8 cellular contexts compared by ENCODE assay signal in genomic region chr11:110711776-110712642, GRCh38. TPM values are rescaled to one million over a fixed set of nuclear protein-coding genes. Genes with fewer than 3 reads are reported as not detected.
A peak's percentile ranks its signal among the peaks of the same experiment; 100 is the strongest.
DNase-seq lines count a peak whose midpoint lies in the region; ATAC-seq and TF ChIP-seq lines count a peak whose summit lies in the region.

Gene ARHGAP20, minus strand, starts transcription at chr11:110712437. Its CDS starts 206 bp downstream, at chr11:110712231.

- ATAC-seq in GM21576 (IDR thresholded peaks at IDR 0.05; ENCODE audit: unreplicated experiment) = peak; percentile 73
- ATAC-seq in IMR-90 (ENCODE audit: low read depth) = peak; percentile 91
- ATAC-seq in body of pancreas = peak; percentile 79
- peak; percentile 57 to 60 for ATAC-seq in gastrocnemius medialis

- H3K9ac ChIP-seq in IMR-90 (ENCODE audit: low read depth, low read length) = peak within 1 kb of the TSS; percentile 76
- peak within 1 kb of the TSS; percentile 55; the same call in 1 of the 2 replicates for H3K9ac ChIP-seq in SK-N-SH
- H3K9ac ChIP-seq in iPS-20b (ENCODE audit: low read depth, low read length) = peak within 1 kb of the TSS; percentile 20; the same call in 1 of the 2 replicates

- peak; percentile 10; the same call in 1 of the 2 replicates for TF ChIP-seq RAD21 in IMR-90 (IDR thresholded peaks at IDR 0.05; ENCODE audit: low read length)
- no peak for TF ChIP-seq RAD21 in SK-N-SH (IDR thresholded peaks at IDR 0.05; ENCODE audit: low read length)

- peak within 1 kb of the TSS; percentile 94 for H2AFZ ChIP-seq in IMR-90 (replicated peaks; ENCODE audit: low read length, poor library complexity)
- peak within 1 kb of the TSS; percentile 88 for H2AFZ ChIP-seq in SK-N-SH (ENCODE audit: low read depth)

- peak within 1 kb of the TSS; percentile 46; the same call in 1 of the 2 replicates for H4K5ac ChIP-seq in IMR-90 (ENCODE audit: low read depth, low read length)

- in situ Hi-C loops in IMR-90 (cut with MboI; ENCODE audit: low sequenced_read_pairs) = loop anchor here (5.0 to 25.0 kb wide), 2 partner anchors 250 to 520 kb away; no protein-coding TSS in a partner anchor
- in situ Hi-C loops in gastrocnemius medialis (cut with MboI; ENCODE audit: low sequenced_read_pairs in 4 of 4) = no loop called here

- H4K91ac ChIP-seq in IMR-90 (ENCODE audit: insufficient read depth, low read depth, low read length) = peak within 1 kb of the TSS; percentile 35; the same call in 1 of the 2 replicates

- H3K18ac ChIP-seq in IMR-90 (ENCODE audit: low read depth, low read length) = peak within 1 kb of the TSS; percentile 40

- H3K4me3 ChIP-seq in IMR-90 (ENCODE audit: insufficient read depth, low read depth, low read length) = peak within 1 kb of the TSS; percentile 69
- H3K4me3 ChIP-seq in SK-N-SH (ENCODE audit: low read depth in 2 of 2, low read length in 1 of 2) = peak within 1 kb of the TSS; percentile 58 to 64
- peak within 1 kb of the TSS; percentile 11 to 40 for H3K4me3 ChIP-seq in body of pancreas
- peak within 1 kb of the TSS; percentile 74 for H3K4me3 ChIP-seq in iPS-20b (ENCODE audit: low read length)
- H3K4me3 ChIP-seq in gastrocnemius medialis = peak within 1 kb of the TSS; percentile 64 to 71 (median 68)

- H3K27ac ChIP-seq in IMR-90 (ENCODE audit: insufficient read depth, low read length) (peak within 1 kb of the TSS; percentile 81), SK-N-SH (ENCODE audit: low read depth in 2 of 2, low read length in 1 of 2) (peak within 1 kb of the TSS in 1 of 2 experiments; percentile 36; a peak in 2 of 4 replicates), body of pancreas (no peak within 1 kb of the TSS), iPS-20b (ENCODE audit: low read length) (no peak within 1 kb of the TSS), gastrocnemius medialis (peak within 1 kb of the TSS; percentile 58 to 78 (median 66))

- no peaks in the 10 kb centered on the region for H3K27me3 ChIP-seq in IMR-90 (ENCODE audit: control insufficient read depth, insufficient read depth, low read length)
- no peaks in the 10 kb centered on the region; the same call in 1 of the 2 replicates for H3K27me3 ChIP-seq in SK-N-SH (ENCODE audit: insufficient read depth)
- peaks cover 0 to 12% of the 10 kb centered on the region in 2 donors for H3K27me3 ChIP-seq in body of pancreas
- peaks cover 93% of the 10 kb centered on the region for H3K27me3 ChIP-seq in iPS-20b (ENCODE audit: insufficient read depth, low read length)
- H3K27me3 ChIP-seq in gastrocnemius medialis = peaks cover 0 to 5% (median 5%) of the 10 kb centered on the region in 3 donors

- dilution Hi-C loops in IMR-90 (cut with HindIII; ENCODE audit: low sequenced_read_pairs, unreplicated experiment) = no loop called here

- no peak for TF ChIP-seq EP300 in SK-N-SH (IDR thresholded peaks at IDR 0.05; ENCODE audit: borderline replicate concordance in 1 of 2, low read depth in 1 of 2, low read length in 1 of 2)

- DNase-seq in DMS53 treated with DMSO at 0.1 percent for 48 hours (lab: John Stamatoyannopoulos, UW; ENCODE audit: unreplicated experiment) (peak; percentile 58), IMR-90 (peak; percentile 71), SK-N-SH (peak; percentile 87), body of pancreas (peak; percentile 35 to 65 (median 48)), gastrocnemius medialis (peak in 1 of 2 donors; percentile 20), MV-4-11 (lab: John Stamatoyannopoulos, UW) (no peak)

- peak within 1 kb of the TSS; percentile 20 for H3K23ac ChIP-seq in IMR-90 (ENCODE audit: low read depth, low read length)

- H2AK9ac ChIP-seq in IMR-90 (replicated peaks; ENCODE audit: low read depth, low read length, poor library complexity) = peak within 1 kb of the TSS; percentile 32

- H2BK5ac ChIP-seq in IMR-90 (ENCODE audit: low read depth, low read length, poor library complexity, severe bottlenecking) = peak within 1 kb of the TSS; percentile 70

- peak within 1 kb of the TSS in 1 of 2 experiments; percentile 44; a peak in 2 of 4 replicates for H4K8ac ChIP-seq in IMR-90 (ENCODE audit: low read depth in 2 of 2, low read length in 2 of 2)

- H3K9me2 ChIP-seq in SK-N-SH = no peaks in the 10 kb centered on the region

- peak within 1 kb of the TSS; percentile 3; the same call in 1 of the 2 replicates for H2AK5ac ChIP-seq in IMR-90 (ENCODE audit: low read depth, low read length)

- H2BK20ac ChIP-seq in IMR-90 (ENCODE audit: low read depth, low read length) = peak within 1 kb of the TSS; percentile 18

- POLR2A ChIA-PET in IMR-90 (lab: Charles Lee; ENCODE audit: unreplicated experiment) (no interaction called here), SK-N-SH (lab: Yijun Ruan, JAX) (no interaction called here)

- H2BK15ac ChIP-seq in IMR-90 (ENCODE audit: low read depth, low read length) = peak within 1 kb of the TSS; percentile 59; the same call in 1 of the 3 replicates

- no peaks in the 10 kb centered on the region for H3F3A ChIP-seq in SK-N-SH (replicated peaks; ENCODE audit: insufficient read depth)

- H3K56ac ChIP-seq in IMR-90 (ENCODE audit: extremely low read depth, insufficient read depth, low read length) = peak within 1 kb of the TSS; percentile 57

- peaks cover 4% of the 10 kb centered on the region; the same call in 1 of the 2 replicates for H4K20me1 ChIP-seq in IMR-90 (ENCODE audit: insufficient read depth, low read length)
- no peaks in the 10 kb centered on the region for H4K20me1 ChIP-seq in SK-N-SH (ENCODE audit: insufficient read depth)

- TF ChIP-seq CTCF in IMR-90 (conservative IDR thresholded peaks at IDR 0.05; ENCODE audit: low read depth, low read length) = no peak
- TF ChIP-seq CTCF in SK-N-SH (IDR thresholded peaks at IDR 0.05) = no peak
- TF ChIP-seq CTCF in body of pancreas (IDR thresholded peaks at IDR 0.05) = no peak
- TF ChIP-seq CTCF in gastrocnemius medialis (IDR thresholded peaks at IDR 0.05 in 4 of 5, conservative IDR thresholded peaks at IDR 0.05 in 1 of 5) = no peak

- CTCF ChIA-PET in IMR-90 (lab: Yijun Ruan, JAX) (interaction anchor here (1.2 to 1.5 kb wide), 2 partner anchors 518 to 520 kb away, joined by 4 read pairs; no protein-coding TSS in a partner anchor), SK-N-SH (lab: Yijun Ruan, JAX) (interaction anchor here (0.6 to 2.0 kb wide), 6 partner anchors 26 to 520 kb away, joined by 3 to 10 read pairs (median 4); no protein-coding TSS in a partner anchor)

- H3K36me3 ChIP-seq in IMR-90 (ENCODE audit: control insufficient read depth, insufficient read depth, low read length) (no peaks in the 10 kb centered on the region), SK-N-SH (replicated peaks in 1 of 2; ENCODE audit: control insufficient read depth in 1 of 2, insufficient read depth in 2 of 2, low read length in 1 of 2) (no peaks in the 10 kb centered on the region), body of pancreas (replicated peaks in 1 of 2; ENCODE audit: insufficient read depth in 1 of 2, low read depth in 2 of 2) (no peaks in the 10 kb centered on the region), iPS-20b (ENCODE audit: insufficient read depth, low read depth, low read length) (no peaks in the 10 kb centered on the region), gastrocnemius medialis (no peaks in the 10 kb centered on the region)

- H3K4ac ChIP-seq in IMR-90 (ENCODE audit: low read depth, low read length) = peak within 1 kb of the TSS; percentile 39

- no peaks in the 10 kb centered on the region for H3K9me3 ChIP-seq in IMR-90 (ENCODE audit: control insufficient read depth, insufficient read depth, low read length)
- no peaks in the 10 kb centered on the region for H3K9me3 ChIP-seq in SK-N-SH
- no peaks in the 10 kb centered on the region for H3K9me3 ChIP-seq in body of pancreas
- no peaks in the 10 kb centered on the region for H3K9me3 ChIP-seq in iPS-20b (ENCODE audit: insufficient read depth, low read depth, low read length)
- no peaks in the 10 kb centered on the region for H3K9me3 ChIP-seq in gastrocnemius medialis

- peak within 1 kb of the TSS; percentile 97 for H3K4me2 ChIP-seq in IMR-90 (ENCODE audit: low read depth, low read length)
- peak within 1 kb of the TSS; percentile 92 for H3K4me2 ChIP-seq in SK-N-SH

- no peaks in the 10 kb centered on the region for H3K79me2 ChIP-seq in SK-N-SH (ENCODE audit: insufficient read depth)

- peak within 1 kb of the TSS; percentile 63 for H2BK120ac ChIP-seq in IMR-90 (ENCODE audit: low read depth, low read length)

- 0 out of 2 replicates have a peak within 1 kb of the TSS, but pooled peaks have one; percentile 6 for H3K14ac ChIP-seq in IMR-90 (replicated peaks; ENCODE audit: low read depth, low read length)

- intact Hi-C loops in IMR-90 (cut with micrococcal nuclease) = loop anchor here (1.0 to 10.0 kb wide), 7 partner anchors 143 to 569 kb away; no protein-coding TSS in a partner anchor
- intact Hi-C loops in body of pancreas (cut with DNase I) = no loop called here
- intact Hi-C loops in gastrocnemius medialis (cut with DNase I; ENCODE audit: low total_unique reads) = loop anchor here (5.0 kb wide), 1 partner anchor 520 kb away; no protein-coding TSS in a partner anchor

- no TSS peak for BruUV-seq in IMR-90 (replicated peaks; lab: Mats Ljungman, UMichigan)

- no peaks in the 10 kb centered on the region; the same call in 1 of the 2 replicates for H3K9me1 ChIP-seq in IMR-90 (ENCODE audit: insufficient read depth, low read length)

- TF ChIP-seq POLR2A in IMR-90 (IDR thresholded peaks at IDR 0.05; ENCODE audit: low read depth, low read length) (no peak), body of pancreas (IDR thresholded peaks at IDR 0.05) (no peak), gastrocnemius medialis (IDR thresholded peaks at IDR 0.05) (peak; percentile 44 to 72)

- 1% methylated on average over 39 of the region's 107 CpGs; no CpG with 5 or more reads in 1 of the 2 experiments for WGBS in IMR-90 (ENCODE audit: extremely low coverage in 2 of 2, insufficient read length in 1 of 2), 2 experiments
- WGBS in SK-N-SH (ENCODE audit: low lambda C conversion rate) = 5% methylated on average over 13 of the region's 107 CpGs
- 1% methylated on average over 21 to 102 of the region's 107 CpGs for WGBS in body of pancreas, 2 donors

- H3K4me1 ChIP-seq in IMR-90 (ENCODE audit: control insufficient read depth, insufficient read depth, low read length) = peaks cover 6% of the 10 kb centered on the region
- H3K4me1 ChIP-seq in SK-N-SH (ENCODE audit: control insufficient read depth in 1 of 2, insufficient read depth in 2 of 2, low read depth in 1 of 2, low read length in 1 of 2) = peaks cover 0 to 19% of the 10 kb centered on the region in 2 experiments; a peak in 2 of 4 replicates
- peaks cover 26% of the 10 kb centered on the region for H3K4me1 ChIP-seq in body of pancreas
- peaks cover 4% of the 10 kb centered on the region; the same call in 1 of the 2 replicates for H3K4me1 ChIP-seq in iPS-20b (ENCODE audit: insufficient read depth, low read length)
- H3K4me1 ChIP-seq in gastrocnemius medialis = peaks cover 2 to 11% of the 10 kb centered on the region in 2 donors

- H3K79me1 ChIP-seq in IMR-90 (ENCODE audit: low read depth in 1 of 2, low read length in 2 of 2) = peaks cover 11 to 24% of the 10 kb centered on the region in 2 experiments

RNA-seq across cellular contexts. Expression of gene ARHGAP20, which starts in this region (rescaled TPM):
- total RNA-seq in IMR-90 (2012; rRNA removed) (2.5 and 2.8 TPM in 2 replicates), body of pancreas (1 to 10 TPM in 1 of 2 donors, under 1 TPM in 1; 0.52 to 1.3 TPM), gastrocnemius medialis (1 to 10 TPM in 2 of 4 donors, under 1 TPM in 2; 0.51 to 2.3 (median 1.1) TPM)
- polyA plus RNA-seq in IMR-90 (2012; rRNA removed) (1.2 and 1.4 TPM in 2 replicates), SK-N-SH (2012; rRNA removed) (0.76 and 0.78 TPM in 2 replicates)
- polyA plus RNA-seq in IMR-90 (2012; cell fraction: cytosol; rRNA removed) = 0.36 TPM in 2 replicates
- 0.82 and 6.0 TPM in 2 replicates for polyA plus RNA-seq in IMR-90 (2012; cell fraction: nucleus; rRNA removed; ENCODE audit: low replicate concordance)
- polyA plus RNA-seq in SK-N-SH (2012; cell fraction: cytosol; rRNA removed) = 0.80 TPM in 2 replicates
- polyA plus RNA-seq in SK-N-SH (2012; cell fraction: nucleus; rRNA removed) = 1.3 and 2.1 TPM in 2 replicates

Comparison
In these comparisons a context has a peak if more than half of its experiments do, and no peak if none do; other contexts are left out.
1. H3K27ac ChIP-seq: peak in IMR-90 (single experiment) and gastrocnemius medialis (4 of 4); none in body of pancreas (0 of 4) and iPS-20b (single experiment).
2. H3K9ac ChIP-seq: peak in every context shown above with its lines; median percentile 76 in IMR-90; 55 in SK-N-SH; 20 in iPS-20b.
3. POLR2A ChIP-seq: peak in gastrocnemius medialis (2 of 2); none in IMR-90 (single experiment) and body of pancreas (0 of 3).
4. Peak in every context shown above with its lines, with median percentiles within 50 percentile points of each other: ATAC-seq and H3K4me3 ChIP-seq.